Comparison of ENCODE assay signal across 15 cellular contexts in genomic region chr15:66477011-66477410, GRCh38. TPM values are rescaled to one million over a fixed set of nuclear protein-coding genes. Genes with fewer than 3 reads are reported as not detected.
DNase-seq lines count a peak whose midpoint lies in the region; TF ChIP-seq lines count a peak whose summit lies in the region.
"Had no signal": no experiment of that assay in that cellular context is flagged by ENCODE, and none has a peak within 500 bp of the region (broad histone marks: within the 10 kb centered on the region; RNA-seq: fewer than 3 reads in every experiment).

No MANE protein-coding gene starts in this region.

- POLR2A ChIA-PET in CD4-positive, alpha-beta memory T cell (lab: Charles Lee; ENCODE audit: partially characterized antibody) = no interaction called here
- POLR2A ChIA-PET in RWPE1 (lab: Yijun Ruan, JAX; ENCODE audit: low non-redundant PET) = no interaction called here

- H3K27ac ChIP-seq in CD4-positive, alpha-beta memory T cell (ENCODE audit: low read depth, low read length) = no peak overlapping the region
- H3K27ac ChIP-seq in RWPE1 (peak overlapping the region; percentile 10), cingulate gyrus (ENCODE audit: low read depth, low read length) (peak overlapping the region; percentile 91), neural progenitor cell (no peak overlapping the region)
- H3K27ac ChIP-seq: ascending aorta, left ventricle myocardium inferior, SJCRH30 had no signal

- peaks cover 17 to 35% (median 27%) of the 10 kb centered on the region in 4 donors for H3K4me1 Mint-ChIP-seq in CD4-positive, alpha-beta memory T cell
- H3K4me1 Mint-ChIP-seq in neural progenitor cell = peaks cover 24% of the 10 kb centered on the region

- H4K20me1 ChIP-seq in neural progenitor cell (ENCODE audit: low read depth) = peaks cover 33% of the 10 kb centered on the region

- peak overlapping the region; percentile 42 to 90 (median 81) for H3K27ac Mint-ChIP-seq in CD4-positive, alpha-beta memory T cell
- peak overlapping the region; percentile 25 for H3K27ac Mint-ChIP-seq in neural progenitor cell

- peaks cover 13% of the 10 kb centered on the region for H3K36me3 ChIP-seq in CD4-positive, alpha-beta memory T cell (ENCODE audit: insufficient read depth, low read length)
- H3K36me3 ChIP-seq in neural progenitor cell = no peaks in the 10 kb centered on the region

- DNase-seq in CD4-positive, alpha-beta memory T cell = no peak
- no peak for DNase-seq in RWPE1 (ENCODE audit: low spot score)
- DNase-seq in neural progenitor cell (ENCODE audit: low spot score) = no peak
- no peak for DNase-seq in NCI-H524 (lab: John Stamatoyannopoulos, UW)
- no peak for DNase-seq in ecto neural progenitor cell (ENCODE audit: low spot score)
- DNase-seq in medulla oblongata (ENCODE audit: extremely low spot score) = no peak
- DNase-seq: activated CD4-positive, alpha-beta T cell treated with anti-CD3 and anti-CD28 coated beads, Interleukin-2, amount 50 U/mL, for 4 hours; EL; left ventricle myocardium inferior; naive B cell; NCI-H146; NCI-H446 treated with DMSO at 0.1 percent for 48 hours; SJCRH30 had no signal

- intact Hi-C loops in CD4-positive, alpha-beta memory T cell (cut with micrococcal nuclease) = no loop called here

- H3K27me3 ChIP-seq in CD4-positive, alpha-beta memory T cell (ENCODE audit: insufficient read depth, low read length) = no peaks in the 10 kb centered on the region
- H3K27me3 ChIP-seq in neural progenitor cell = no peaks in the 10 kb centered on the region
- H3K27me3 ChIP-seq: ascending aorta, SJCRH30 had no signal

- peaks cover 10% of the 10 kb centered on the region for H3K79me2 ChIP-seq in neural progenitor cell (ENCODE audit: low read depth)

- peaks cover 14 to 25% of the 10 kb centered on the region in 2 donors for H3K36me3 Mint-ChIP-seq in CD4-positive, alpha-beta memory T cell
- peaks cover 10% of the 10 kb centered on the region for H3K36me3 Mint-ChIP-seq in neural progenitor cell

- no peak overlapping the region for H2AFZ ChIP-seq in neural progenitor cell (replicated peaks)

- H3K4me1 ChIP-seq in CD4-positive, alpha-beta memory T cell (ENCODE audit: insufficient read depth, low read length) = peaks cover 11% of the 10 kb centered on the region
- peaks cover 35% of the 10 kb centered on the region for H3K4me1 ChIP-seq in neural progenitor cell
- H3K4me1 ChIP-seq: ascending aorta had no signal

- H3F3A ChIP-seq in neural progenitor cell (ENCODE audit: low read depth) = peaks cover 13% of the 10 kb centered on the region

- H3K4me3 Mint-ChIP-seq in CD4-positive, alpha-beta memory T cell = no peak overlapping the region
- no peak overlapping the region for H3K4me3 Mint-ChIP-seq in neural progenitor cell
- H3K4me3 Mint-ChIP-seq: naive B cell had no signal

- peaks cover 0 to 2% (median 0%) of the 10 kb centered on the region in 8 donors for H3K9me3 Mint-ChIP-seq in CD4-positive, alpha-beta memory T cell
- H3K9me3 Mint-ChIP-seq in neural progenitor cell = no peaks in the 10 kb centered on the region
- H3K9me3 Mint-ChIP-seq: naive B cell had no signal

- CTCF ChIA-PET in CD4-positive, alpha-beta memory T cell (lab: Charles Lee; ENCODE audit: partially characterized antibody) = no interaction called here
- CTCF ChIA-PET in RWPE1 (lab: Yijun Ruan, JAX) = no interaction called here

- no peaks in the 10 kb centered on the region for H3K27me3 Mint-ChIP-seq in CD4-positive, alpha-beta memory T cell
- H3K27me3 Mint-ChIP-seq in neural progenitor cell (ENCODE audit: insufficient read depth, low read depth) = peaks cover 5% of the 10 kb centered on the region
- H3K27me3 Mint-ChIP-seq: naive B cell had no signal

- TF ChIP-seq CTCF in RWPE1 (conservative IDR thresholded peaks at IDR 0.05; ENCODE audit: low read depth) (no peak), neural progenitor cell (IDR thresholded peaks at IDR 0.05) (no peak)

- no peak overlapping the region for H3K4me2 ChIP-seq in neural progenitor cell

- no peaks in the 10 kb centered on the region for H3K9me3 ChIP-seq in CD4-positive, alpha-beta memory T cell (ENCODE audit: control insufficient read depth in 1 of 2, low read length in 2 of 2)
- no peaks in the 10 kb centered on the region for H3K9me3 ChIP-seq in neural progenitor cell (ENCODE audit: low read depth)
- H3K9me3 ChIP-seq: ascending aorta, left ventricle myocardium inferior, SJCRH30 had no signal

- H3K9ac ChIP-seq in neural progenitor cell = no peak overlapping the region

- H3K4me3 ChIP-seq in CD4-positive, alpha-beta memory T cell (ENCODE audit: low read length in 2 of 2) = no peak overlapping the region
- no peak overlapping the region for H3K4me3 ChIP-seq in neural progenitor cell
- H3K4me3 ChIP-seq: ascending aorta, left ventricle myocardium inferior, SJCRH30 had no signal

RNA-seq across cellular contexts. Expression of gene SNAPC5, which starts 20.6 kb away (rescaled TPM):
- 10 to 100 TPM; 32.5 to 36.6 TPM for total RNA-seq in CD4-positive, alpha-beta memory T cell
- 10 to 100 TPM; 58.2 to 76.1 TPM for polyA plus RNA-seq in CD4-positive, alpha-beta memory T cell
- 26.2 and 32.7 TPM in 2 replicates for total RNA-seq in neural progenitor cell (ENCODE audit: low replicate concordance)

RNA-seq across cellular contexts. Expression of gene RPL4, which starts 27.6 kb away (rescaled TPM):
- 1,000 to 10,000 TPM; 3,820 to 4,004 TPM for total RNA-seq in CD4-positive, alpha-beta memory T cell
- polyA plus RNA-seq in CD4-positive, alpha-beta memory T cell = 1,000 to 10,000 TPM; 1,070 to 1,459 TPM
- total RNA-seq in neural progenitor cell (ENCODE audit: low replicate concordance) = 7,725 and 7,728 TPM in 2 replicates

RNA-seq across cellular contexts. Expression of gene ZWILCH, which starts 28.1 kb away (rescaled TPM):
- total RNA-seq in CD4-positive, alpha-beta memory T cell = 1 to 10 TPM; 5.1 to 6.5 TPM
- 1 to 10 TPM; 6.2 to 7.2 TPM for polyA plus RNA-seq in CD4-positive, alpha-beta memory T cell
- total RNA-seq in neural progenitor cell (ENCODE audit: low replicate concordance) = 45.2 and 89.5 TPM in 2 replicates

Comparison
In these comparisons a context has a peak if more than half of its experiments do, and no peak if none do; other contexts are left out.
1. H3K27ac ChIP-seq: peak in RWPE1 (single experiment) and cingulate gyrus (single experiment); none in CD4-positive, alpha-beta memory T cell (single experiment) and neural progenitor cell (single experiment).